14 cellular contexts compared by ENCODE assay signal in genomic region chr6:21742238-21742660, GRCh38.
A peak's percentile ranks its signal among the peaks of the same experiment; 100 is the strongest.
DNase-seq lines count a peak whose midpoint lies in the region; ATAC-seq and TF ChIP-seq lines count a peak whose summit lies in the region.
"Had no signal": no experiment of that assay in that cellular context is flagged by ENCODE, and none has a peak within 500 bp of the region (broad histone marks: within the 10 kb centered on the region; RNA-seq: fewer than 3 reads in every experiment).

No MANE protein-coding gene starts in this region.

- WGBS in trophoblast cell (ENCODE audit: extremely low coverage, insufficient coverage, insufficient read length), result no CpG with 5 or more reads among the region's 6 CpGs

- H3K9me3 ChIP-seq in RWPE2 (ENCODE audit: severe bottlenecking) (no peaks in the 10 kb centered on the region), trophoblast cell (ENCODE audit: insufficient read depth, low read depth, low read length) (no peaks in the 10 kb centered on the region)
- H3K9me3 ChIP-seq: thoracic aorta had no signal

- peak overlapping the region; percentile 77 for H4K91ac ChIP-seq in trophoblast cell (ENCODE audit: low read depth, low read length)

- H2BK120ac ChIP-seq in trophoblast cell (ENCODE audit: insufficient read depth, low read length, poor library complexity), result peak overlapping the region; percentile 83

- peak; percentile 83 for ATAC-seq in RWPE2 (ENCODE audit: low read depth)
- ATAC-seq: naive thymus-derived CD4-positive, alpha-beta T cell had no signal

- H3K4me2 ChIP-seq in trophoblast cell (ENCODE audit: low read length), result peak overlapping the region; percentile 33

- no peak overlapping the region for H2AK5ac ChIP-seq in trophoblast cell (ENCODE audit: low read length)

- CTCF ChIA-PET in HEK293T (lab: Yijun Ruan, JAX), result interaction anchor here (0.6 to 1.1 kb wide), 2 partner anchors 9 to 51 kb away, joined by 3 read pairs; no protein-coding TSS in a partner anchor

- peak overlapping the region; percentile 77 for H4K8ac ChIP-seq in trophoblast cell (ENCODE audit: low read depth, low read length)

- TF ChIP-seq CTCF in RWPE2 (IDR thresholded peaks at IDR 0.05; ENCODE audit: poor library complexity, severe bottlenecking) (no peak), fibroblast of mammary gland (conservative IDR thresholded peaks at IDR 0.05; ENCODE audit: control insufficient read depth, insufficient read depth, low read depth, low read length) (no peak), GM20000 (IDR thresholded peaks at IDR 0.05; ENCODE audit: extremely low read depth, missing control alignments) (no peak)

- H3K14ac ChIP-seq in trophoblast cell (ENCODE audit: low read length), result peak overlapping the region; percentile 82

- no peaks in the 10 kb centered on the region for H3K36me3 ChIP-seq in RWPE2 (ENCODE audit: low read depth)
- H3K36me3 ChIP-seq in trophoblast cell (ENCODE audit: control insufficient read depth in 1 of 2, insufficient read depth in 2 of 2, low read length in 2 of 2), result peaks cover 2 to 3% of the 10 kb centered on the region in 2 experiments
- H3K36me3 ChIP-seq: thoracic aorta had no signal

- H3K9ac ChIP-seq in trophoblast cell (ENCODE audit: low read length), result no peak overlapping the region

- H3K27ac ChIP-seq in RWPE2 (ENCODE audit: poor library complexity, severe bottlenecking) (peak overlapping the region; percentile 66), trophoblast cell (ENCODE audit: low read depth, low read length) (no peak overlapping the region)
- H3K27ac ChIP-seq: thoracic aorta had no signal

- H2BK12ac ChIP-seq in trophoblast cell (ENCODE audit: low read length), result peak overlapping the region; percentile 96

- no peak for DNase-seq in HEK293T (ENCODE audit: extremely low spot score)
- DNase-seq in RWPE2 (ENCODE audit: low spot score), result no peak
- peak; percentile 88 for DNase-seq in fibroblast of mammary gland (ENCODE audit: low read depth)
- no peak for DNase-seq in trophoblast cell
- DNase-seq in NAMALWA (ENCODE audit: low spot score), result no peak
- no peak for DNase-seq in GM20000 (ENCODE audit: low spot score)
- DNase-seq in SIG-M5 (lab: John Stamatoyannopoulos, UW), result no peak
- DNase-seq in NCI-H510A (lab: John Stamatoyannopoulos, UW), result no peak
- DNase-seq: amygdala; head of caudate nucleus; naive thymus-derived CD4-positive, alpha-beta T cell; NCI-H1048; RPMI8226 had no signal

- H3K23ac ChIP-seq in trophoblast cell (ENCODE audit: low read length), result no peak overlapping the region

- H3K4me3 ChIP-seq in RWPE2 (ENCODE audit: severe bottlenecking), result no peak overlapping the region
- no peak overlapping the region for H3K4me3 ChIP-seq in fibroblast of mammary gland (ENCODE audit: control insufficient read depth, low read depth, low read length)
- H3K4me3 ChIP-seq in trophoblast cell (ENCODE audit: low read depth, low read length), result no peak overlapping the region

- H2AFZ ChIP-seq in trophoblast cell (ENCODE audit: insufficient read depth, low read length, poor library complexity), result no peak overlapping the region

- peak overlapping the region; percentile 49 for H2BK5ac ChIP-seq in trophoblast cell (ENCODE audit: low read depth, low read length, poor library complexity)

- peaks cover 24% of the 10 kb centered on the region for H3K79me1 ChIP-seq in trophoblast cell (ENCODE audit: low read length)

- no peak overlapping the region for H3K4ac ChIP-seq in trophoblast cell (ENCODE audit: low read depth, low read length)

- H3K18ac ChIP-seq in trophoblast cell (ENCODE audit: low read length), result no peak overlapping the region

- H4K12ac ChIP-seq in trophoblast cell (ENCODE audit: low read depth, low read length), result no peak overlapping the region

- POLR2A ChIA-PET in HEK293T (lab: Yijun Ruan, JAX), result interaction anchor here (0.6 to 1.5 kb wide), 3 partner anchors 11 to 149 kb away, joined by 3 to 7 read pairs (median 4); partner anchors contain the start of gene SOX4

- H3K79me2 ChIP-seq in trophoblast cell (ENCODE audit: control insufficient read depth, insufficient read depth, low read length, poor library complexity), result peaks cover 2% of the 10 kb centered on the region

- H3K27me3 ChIP-seq in RWPE2 (ENCODE audit: insufficient read depth, poor library complexity, severe bottlenecking) (no peaks in the 10 kb centered on the region), trophoblast cell (ENCODE audit: insufficient read depth, low read length) (no peaks in the 10 kb centered on the region)

- peaks cover 30% of the 10 kb centered on the region for H3K4me1 ChIP-seq in RWPE2 (ENCODE audit: insufficient read depth, poor library complexity, severe bottlenecking)
- H3K4me1 ChIP-seq in trophoblast cell (ENCODE audit: control insufficient read depth in 1 of 2, insufficient read depth in 2 of 2, low read length in 2 of 2), result peaks cover 9 to 20% of the 10 kb centered on the region in 2 experiments

TF ChIP-seq in HEK293T, 16 proteins besides CTCF, POLR2A, EP300 and RAD21:
- TF ChIP-seq SUZ12 (IDR thresholded peaks at IDR 0.05), result no peak
- TF ChIP-seq HDGF (IDR thresholded peaks at IDR 0.05; ENCODE audit: borderline replicate concordance), result no peak
- peak; percentile 56 for TF ChIP-seq PKNOX1 (IDR thresholded peaks at IDR 0.05)
- TF ChIP-seq TARDBP (IDR thresholded peaks at IDR 0.05), result no peak
- TF ChIP-seq ARNT (IDR thresholded peaks at IDR 0.05), result no peak
- TF ChIP-seq FOXM1 (IDR thresholded peaks at IDR 0.05; ENCODE audit: borderline replicate concordance), result no peak
- TF ChIP-seq LEF1 (IDR thresholded peaks at IDR 0.05; ENCODE audit: borderline replicate concordance), result no peak
- TF ChIP-seq ZNF384 (IDR thresholded peaks at IDR 0.05), result no peak
